ENCODE assay signal across 1 cellular context in the genomic region with DNA sequence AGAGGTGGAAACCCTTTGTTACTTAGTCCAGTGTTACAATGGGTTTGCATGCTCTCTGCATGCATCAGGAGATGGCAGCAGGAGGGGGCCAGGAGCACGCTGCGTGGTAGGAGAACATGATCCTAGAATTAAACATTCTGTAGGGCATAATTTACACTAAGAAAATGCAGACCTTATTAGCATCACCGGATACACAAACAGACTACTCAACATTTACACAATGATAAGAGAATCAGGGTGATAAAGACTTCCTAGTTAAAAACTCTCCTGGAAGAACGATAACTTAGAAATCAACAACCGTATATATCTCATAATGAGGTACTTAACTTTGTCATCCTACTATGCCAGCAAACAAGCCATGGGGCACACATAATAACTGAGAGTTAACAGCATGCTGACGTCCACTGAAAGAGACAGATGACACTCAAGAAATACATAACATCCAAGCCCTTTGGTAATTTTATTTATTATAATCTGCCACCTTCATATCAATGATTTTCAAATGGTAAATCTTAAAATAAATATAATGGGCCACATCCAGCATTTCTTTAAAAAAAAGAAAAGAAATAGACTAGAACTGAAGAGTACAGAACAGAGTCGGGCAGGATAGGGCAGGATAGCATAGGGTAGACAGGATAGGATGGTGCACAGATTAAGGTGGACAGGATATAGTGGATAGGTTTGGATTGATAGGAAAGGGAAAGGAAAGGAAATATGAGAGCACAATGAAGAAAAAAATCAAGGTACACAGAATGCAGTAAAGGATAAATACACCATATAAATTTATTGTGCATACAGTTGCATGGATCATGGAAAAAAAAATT.
TF ChIP-seq lines count a peak whose summit lies in the region.

No MANE protein-coding gene starts in this region.

TF ChIP-seq in HepG2, 621 proteins besides CTCF, POLR2A, EP300 and RAD21:
- TF ChIP-seq, protein P1, sequence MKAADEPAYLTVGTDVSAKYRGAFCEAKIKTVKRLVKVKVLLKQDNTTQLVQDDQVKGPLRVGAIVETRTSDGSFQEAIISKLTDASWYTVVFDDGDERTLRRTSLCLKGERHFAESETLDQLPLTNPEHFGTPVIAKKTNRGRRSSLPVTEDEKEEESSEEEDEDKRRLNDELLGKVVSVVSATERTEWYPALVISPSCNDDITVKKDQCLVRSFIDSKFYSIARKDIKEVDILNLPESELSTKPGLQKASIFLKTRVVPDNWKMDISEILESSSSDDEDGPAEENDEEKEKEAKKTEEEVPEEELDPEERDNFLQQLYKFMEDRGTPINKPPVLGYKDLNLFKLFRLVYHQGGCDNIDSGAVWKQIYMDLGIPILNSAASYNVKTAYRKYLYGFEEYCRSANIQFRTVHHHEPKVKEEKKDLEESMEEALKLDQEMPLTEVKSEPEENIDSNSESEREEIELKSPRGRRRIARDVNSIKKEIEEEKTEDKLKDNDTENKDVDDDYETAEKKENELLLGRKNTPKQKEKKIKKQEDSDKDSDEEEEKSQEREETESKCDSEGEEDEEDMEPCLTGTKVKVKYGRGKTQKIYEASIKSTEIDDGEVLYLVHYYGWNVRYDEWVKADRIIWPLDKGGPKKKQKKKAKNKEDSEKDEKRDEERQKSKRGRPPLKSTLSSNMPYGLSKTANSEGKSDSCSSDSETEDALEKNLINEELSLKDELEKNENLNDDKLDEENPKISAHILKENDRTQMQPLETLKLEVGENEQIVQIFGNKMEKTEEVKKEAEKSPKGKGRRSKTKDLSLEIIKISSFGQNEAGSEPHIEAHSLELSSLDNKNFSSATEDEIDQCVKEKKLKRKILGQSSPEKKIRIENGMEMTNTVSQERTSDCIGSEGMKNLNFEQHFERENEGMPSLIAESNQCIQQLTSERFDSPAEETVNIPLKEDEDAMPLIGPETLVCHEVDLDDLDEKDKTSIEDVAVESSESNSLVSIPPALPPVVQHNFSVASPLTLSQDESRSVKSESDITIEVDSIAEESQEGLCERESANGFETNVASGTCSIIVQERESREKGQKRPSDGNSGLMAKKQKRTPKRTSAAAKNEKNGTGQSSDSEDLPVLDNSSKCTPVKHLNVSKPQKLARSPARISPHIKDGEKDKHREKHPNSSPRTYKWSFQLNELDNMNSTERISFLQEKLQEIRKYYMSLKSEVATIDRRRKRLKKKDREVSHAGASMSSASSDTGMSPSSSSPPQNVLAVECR (CRISPR knock-in tag; IDR thresholded peaks at IDR 0.05; ENCODE audit: borderline replicate concordance): no peak
- TF ChIP-seq MXD4 (CRISPR knock-in tag; IDR thresholded peaks at IDR 0.05) (no peak), GABPB1 (CRISPR knock-in tag; IDR thresholded peaks at IDR 0.05) (no peak), ZNF274 (CRISPR knock-in tag; IDR thresholded peaks at IDR 0.05) (no peak), MAFF (IDR thresholded peaks at IDR 0.05; ENCODE audit: low read depth, low read length) (no peak), NFE2L2 (IDR thresholded peaks at IDR 0.05; ENCODE audit: low read length) (no peak), GTF2F1 (IDR thresholded peaks at IDR 0.05; ENCODE audit: low read length) (no peak), GATAD1 (CRISPR knock-in tag; IDR thresholded peaks at IDR 0.05) (no peak)
- TF ChIP-seq, protein P2, sequence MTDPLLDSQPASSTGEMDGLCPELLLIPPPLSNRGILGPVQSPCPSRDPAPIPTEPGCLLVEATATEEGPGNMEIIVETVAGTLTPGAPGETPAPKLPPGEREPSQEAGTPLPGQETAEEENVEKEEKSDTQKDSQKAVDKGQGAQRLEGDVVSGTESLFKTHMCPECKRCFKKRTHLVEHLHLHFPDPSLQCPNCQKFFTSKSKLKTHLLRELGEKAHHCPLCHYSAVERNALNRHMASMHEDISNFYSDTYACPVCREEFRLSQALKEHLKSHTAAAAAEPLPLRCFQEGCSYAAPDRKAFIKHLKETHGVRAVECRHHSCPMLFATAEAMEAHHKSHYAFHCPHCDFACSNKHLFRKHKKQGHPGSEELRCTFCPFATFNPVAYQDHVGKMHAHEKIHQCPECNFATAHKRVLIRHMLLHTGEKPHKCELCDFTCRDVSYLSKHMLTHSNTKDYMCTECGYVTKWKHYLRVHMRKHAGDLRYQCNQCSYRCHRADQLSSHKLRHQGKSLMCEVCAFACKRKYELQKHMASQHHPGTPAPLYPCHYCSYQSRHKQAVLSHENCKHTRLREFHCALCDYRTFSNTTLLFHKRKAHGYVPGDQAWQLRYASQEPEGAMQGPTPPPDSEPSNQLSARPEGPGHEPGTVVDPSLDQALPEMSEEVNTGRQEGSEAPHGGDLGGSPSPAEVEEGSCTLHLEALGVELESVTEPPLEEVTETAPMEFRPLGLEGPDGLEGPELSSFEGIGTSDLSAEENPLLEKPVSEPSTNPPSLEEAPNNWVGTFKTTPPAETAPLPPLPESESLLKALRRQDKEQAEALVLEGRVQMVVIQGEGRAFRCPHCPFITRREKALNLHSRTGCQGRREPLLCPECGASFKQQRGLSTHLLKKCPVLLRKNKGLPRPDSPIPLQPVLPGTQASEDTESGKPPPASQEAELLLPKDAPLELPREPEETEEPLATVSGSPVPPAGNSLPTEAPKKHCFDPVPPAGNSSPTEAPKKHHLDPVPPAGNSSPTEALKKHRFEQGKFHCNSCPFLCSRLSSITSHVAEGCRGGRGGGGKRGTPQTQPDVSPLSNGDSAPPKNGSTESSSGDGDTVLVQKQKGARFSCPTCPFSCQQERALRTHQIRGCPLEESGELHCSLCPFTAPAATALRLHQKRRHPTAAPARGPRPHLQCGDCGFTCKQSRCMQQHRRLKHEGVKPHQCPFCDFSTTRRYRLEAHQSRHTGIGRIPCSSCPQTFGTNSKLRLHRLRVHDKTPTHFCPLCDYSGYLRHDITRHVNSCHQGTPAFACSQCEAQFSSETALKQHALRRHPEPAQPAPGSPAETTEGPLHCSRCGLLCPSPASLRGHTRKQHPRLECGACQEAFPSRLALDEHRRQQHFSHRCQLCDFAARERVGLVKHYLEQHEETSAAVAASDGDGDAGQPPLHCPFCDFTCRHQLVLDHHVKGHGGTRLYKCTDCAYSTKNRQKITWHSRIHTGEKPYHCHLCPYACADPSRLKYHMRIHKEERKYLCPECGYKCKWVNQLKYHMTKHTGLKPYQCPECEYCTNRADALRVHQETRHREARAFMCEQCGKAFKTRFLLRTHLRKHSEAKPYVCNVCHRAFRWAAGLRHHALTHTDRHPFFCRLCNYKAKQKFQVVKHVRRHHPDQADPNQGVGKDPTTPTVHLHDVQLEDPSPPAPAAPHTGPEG (CRISPR knock-in tag; IDR thresholded peaks at IDR 0.05): no peak
- TF ChIP-seq, protein P3, sequence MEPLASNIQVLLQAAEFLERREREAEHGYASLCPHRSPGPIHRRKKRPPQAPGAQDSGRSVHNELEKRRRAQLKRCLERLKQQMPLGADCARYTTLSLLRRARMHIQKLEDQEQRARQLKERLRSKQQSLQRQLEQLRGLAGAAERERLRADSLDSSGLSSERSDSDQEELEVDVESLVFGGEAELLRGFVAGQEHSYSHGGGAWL (CRISPR knock-in tag; IDR thresholded peaks at IDR 0.05): no peak
